10 cellular contexts compared by ENCODE assay signal in the genomic region with DNA sequence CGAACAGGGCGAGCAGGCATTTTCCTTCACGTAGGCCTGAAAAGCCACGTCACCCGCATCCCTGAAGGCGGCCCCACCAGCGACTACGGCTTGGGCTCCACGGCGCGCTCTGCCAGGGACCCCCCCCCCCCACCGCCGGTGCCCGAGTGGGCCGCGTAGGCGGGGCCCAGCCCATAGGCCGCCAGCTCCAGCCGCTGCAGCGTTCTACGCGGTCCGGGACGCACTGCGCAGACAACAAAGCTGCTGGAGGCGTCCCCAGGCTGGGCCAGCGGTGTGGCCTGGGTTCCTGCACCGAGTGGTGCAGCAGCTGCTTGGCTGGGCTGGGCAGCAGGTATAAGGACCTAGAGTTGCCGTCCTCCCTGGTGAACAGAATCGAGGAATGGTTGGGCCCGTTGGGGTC. TPM values are rescaled to one million over a fixed set of nuclear protein-coding genes. Genes with fewer than 3 reads are reported as not detected.
"Had no signal": no experiment of that assay in that cellular context is flagged by ENCODE, and none has a peak within 500 bp of the region (broad histone marks: within the 10 kb centered on the region; RNA-seq: fewer than 3 reads in every experiment).

No MANE protein-coding gene starts in this region.

- H3K4me1 Mint-ChIP-seq: GM23338, H9 had no signal

- H3K36me3 ChIP-seq: HAP-1 had no signal

- H3K4me2 ChIP-seq: GM23338 had no signal

- H3K9me3 Mint-ChIP-seq: GM23338, HFFc6 had no signal

- DNase-seq: GM23248, GOT3, H7, H9, HCEC 1CT, HFFc6 had no signal

- H2AFZ ChIP-seq: GM23248, GM23338 had no signal

- H3K4me1 ChIP-seq: HAP-1 had no signal

- H3K27ac ChIP-seq: GM23248 had no signal

- H3K9me3 ChIP-seq: HAP-1 had no signal

- H3K27ac Mint-ChIP-seq: GM23338, H9, HFFc6 had no signal

- H3K4me3 ChIP-seq: GM23248, GM23338, HAP-1 had no signal

- H3K4me3 Mint-ChIP-seq: GM23338, H9, HFFc6 had no signal

RNA-seq across cellular contexts. Expression of a gene that starts 18.3 kb away (rescaled TPM):
- total RNA-seq: GM23248, GM23338, H1, H4, H7, H9, HFFc6 had no signal
- polyA plus RNA-seq: GM23248, H1 had no signal
